Comparison of ENCODE assay signal across 2 cellular contexts in the genomic region with DNA sequence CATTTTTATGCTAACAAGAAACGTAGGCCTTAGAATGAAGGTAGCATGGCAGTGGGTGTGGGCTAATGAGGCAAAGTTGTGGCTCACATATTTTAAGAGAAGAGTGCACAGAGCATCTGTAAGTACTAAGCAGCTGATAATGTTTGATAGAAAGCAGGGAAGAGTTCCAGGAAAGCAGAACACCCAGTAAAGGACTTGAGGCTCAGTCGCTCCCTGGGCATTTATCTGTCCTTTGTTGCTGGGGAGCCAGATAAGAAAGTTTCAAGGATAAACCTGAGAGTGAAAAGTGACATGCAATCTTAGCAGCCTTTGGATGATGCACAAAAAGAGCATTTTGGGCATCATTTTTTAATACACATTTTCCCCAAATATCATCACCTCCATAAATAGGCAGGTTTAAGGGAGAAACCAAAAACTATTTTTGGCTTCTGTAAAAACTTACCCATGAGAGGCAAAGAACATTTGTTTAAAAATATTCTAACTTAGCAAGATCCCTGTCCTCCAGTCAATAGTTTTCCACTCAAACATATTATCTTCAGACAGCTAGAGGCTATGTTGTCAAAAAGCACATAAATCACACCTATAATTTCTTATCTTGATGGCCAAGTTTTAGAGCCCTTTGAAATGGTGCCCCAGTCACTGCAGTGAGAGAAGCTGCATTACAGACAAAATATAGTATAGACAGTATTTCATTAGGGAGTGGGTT.
TF ChIP-seq lines count a peak whose summit lies in the region.

No MANE protein-coding gene starts in this region.

TF ChIP-seq in SK-N-SH, 30 proteins besides CTCF, POLR2A, EP300 and RAD21:
- TF ChIP-seq, protein P1, sequence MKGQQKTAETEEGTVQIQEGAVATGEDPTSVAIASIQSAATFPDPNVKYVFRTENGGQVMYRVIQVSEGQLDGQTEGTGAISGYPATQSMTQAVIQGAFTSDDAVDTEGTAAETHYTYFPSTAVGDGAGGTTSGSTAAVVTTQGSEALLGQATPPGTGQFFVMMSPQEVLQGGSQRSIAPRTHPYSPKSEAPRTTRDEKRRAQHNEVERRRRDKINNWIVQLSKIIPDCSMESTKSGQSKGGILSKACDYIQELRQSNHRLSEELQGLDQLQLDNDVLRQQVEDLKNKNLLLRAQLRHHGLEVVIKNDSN (IDR thresholded peaks at IDR 0.05; ENCODE audit: borderline replicate concordance, low read depth) = no peak
- TF ChIP-seq GATA2 (CRISPR knock-in tag; IDR thresholded peaks at IDR 0.05) (peak; percentile 36), RXRA (IDR thresholded peaks at IDR 0.05; ENCODE audit: borderline replicate concordance, low read depth) (no peak)
TF ChIP-seq in SK-N-SH: peak in this region for 1.

TF ChIP-seq in GM12891, 5 proteins besides CTCF, POLR2A, EP300 and RAD21:
- TF ChIP-seq TAF1 (IDR thresholded peaks at IDR 0.05; ENCODE audit: low read depth, low read length) (no peak), SPI1 (IDR thresholded peaks at IDR 0.05; ENCODE audit: low read depth, low read length) (no peak), POLR2AphosphoS5 (IDR thresholded peaks at IDR 0.05; ENCODE audit: low read depth, low read length) (no peak), POU2F2 (IDR thresholded peaks at IDR 0.05; ENCODE audit: low read depth, low read length) (no peak)
TF ChIP-seq in GM12891: peak in this region for 0.
